In genomic region chr3:123066599-123066895, GRCh38 we compare ENCODE assay signal across 1 cellular context.
TF ChIP-seq lines count a peak whose summit lies in the region.

No MANE protein-coding gene starts in this region.

TF ChIP-seq in liver, 16 proteins besides CTCF, POLR2A, EP300 and RAD21 (continued from another document):
- TF ChIP-seq, protein P1, sequence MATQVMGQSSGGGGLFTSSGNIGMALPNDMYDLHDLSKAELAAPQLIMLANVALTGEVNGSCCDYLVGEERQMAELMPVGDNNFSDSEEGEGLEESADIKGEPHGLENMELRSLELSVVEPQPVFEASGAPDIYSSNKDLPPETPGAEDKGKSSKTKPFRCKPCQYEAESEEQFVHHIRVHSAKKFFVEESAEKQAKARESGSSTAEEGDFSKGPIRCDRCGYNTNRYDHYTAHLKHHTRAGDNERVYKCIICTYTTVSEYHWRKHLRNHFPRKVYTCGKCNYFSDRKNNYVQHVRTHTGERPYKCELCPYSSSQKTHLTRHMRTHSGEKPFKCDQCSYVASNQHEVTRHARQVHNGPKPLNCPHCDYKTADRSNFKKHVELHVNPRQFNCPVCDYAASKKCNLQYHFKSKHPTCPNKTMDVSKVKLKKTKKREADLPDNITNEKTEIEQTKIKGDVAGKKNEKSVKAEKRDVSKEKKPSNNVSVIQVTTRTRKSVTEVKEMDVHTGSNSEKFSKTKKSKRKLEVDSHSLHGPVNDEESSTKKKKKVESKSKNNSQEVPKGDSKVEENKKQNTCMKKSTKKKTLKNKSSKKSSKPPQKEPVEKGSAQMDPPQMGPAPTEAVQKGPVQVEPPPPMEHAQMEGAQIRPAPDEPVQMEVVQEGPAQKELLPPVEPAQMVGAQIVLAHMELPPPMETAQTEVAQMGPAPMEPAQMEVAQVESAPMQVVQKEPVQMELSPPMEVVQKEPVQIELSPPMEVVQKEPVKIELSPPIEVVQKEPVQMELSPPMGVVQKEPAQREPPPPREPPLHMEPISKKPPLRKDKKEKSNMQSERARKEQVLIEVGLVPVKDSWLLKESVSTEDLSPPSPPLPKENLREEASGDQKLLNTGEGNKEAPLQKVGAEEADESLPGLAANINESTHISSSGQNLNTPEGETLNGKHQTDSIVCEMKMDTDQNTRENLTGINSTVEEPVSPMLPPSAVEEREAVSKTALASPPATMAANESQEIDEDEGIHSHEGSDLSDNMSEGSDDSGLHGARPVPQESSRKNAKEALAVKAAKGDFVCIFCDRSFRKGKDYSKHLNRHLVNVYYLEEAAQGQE (IDR thresholded peaks at IDR 0.05): no peak
- TF ChIP-seq NR2F2 (IDR thresholded peaks at IDR 0.05): no peak
- TF ChIP-seq HNF4A (conservative IDR thresholded peaks at IDR 0.05): no peak
- TF ChIP-seq FOXA1 (IDR thresholded peaks at IDR 0.05): no peak
TF ChIP-seq in liver: peak in this region for 0.
